Comparison of ENCODE assay signal across 9 cellular contexts in genomic region chr2:1546023-1546591, GRCh38.
DNase-seq lines count a peak whose midpoint lies in the region; ATAC-seq and TF ChIP-seq lines count a peak whose summit lies in the region.
"Had no signal": no experiment of that assay in that cellular context is flagged by ENCODE, and none has a peak within 500 bp of the region (broad histone marks: within the 10 kb centered on the region; RNA-seq: fewer than 3 reads in every experiment).

No MANE protein-coding gene starts in this region.

- no peaks in the 10 kb centered on the region for H3K36me3 Mint-ChIP-seq in HFFc6 (ENCODE audit: low read depth)
- no peaks in the 10 kb centered on the region for H3K36me3 Mint-ChIP-seq in brain
- H3K36me3 Mint-ChIP-seq: T-cell had no signal

- H3K36me3 ChIP-seq in OCI-LY7 (ENCODE audit: insufficient read depth, low read length): no peaks in the 10 kb centered on the region

- DNase-seq in COR-L47 (lab: John Stamatoyannopoulos, UW) (peak; percentile 41), HFFc6 (peak; percentile 42), OCI-LY7 (ENCODE audit: low spot score) (peak; percentile 20), left colon (no peak), stromal cell of bone marrow (ENCODE audit: low read depth) (peak; percentile 25), GOT3 (lab: John Stamatoyannopoulos, UW) (no peak)

- ATAC-seq in left colon (peak; percentile 69), GM19397 (IDR thresholded peaks at IDR 0.05; ENCODE audit: unreplicated experiment) (no peak)
- ATAC-seq: T-cell had no signal

- H3K4me2 ChIP-seq in OCI-LY7 (ENCODE audit: low read length): no peak overlapping the region

- no peak overlapping the region for H3K27ac ChIP-seq in OCI-LY7 (ENCODE audit: low read depth, low read length, poor library complexity, severe bottlenecking)

- H4K20me1 ChIP-seq in OCI-LY7 (ENCODE audit: insufficient read depth, low read length): no peaks in the 10 kb centered on the region

- no TSS peak for BruUV-seq in OCI-LY7 (replicated peaks; lab: Mats Ljungman, UMichigan)

- H3K27me3 Mint-ChIP-seq in HFFc6 (ENCODE audit: insufficient read depth): no peaks in the 10 kb centered on the region
- H3K27me3 Mint-ChIP-seq in brain: peaks cover 5% of the 10 kb centered on the region

- H3K4me3 ChIP-seq in OCI-LY7 (ENCODE audit: low read depth, low read length, poor library complexity, severe bottlenecking): no peak overlapping the region

- no peaks in the 10 kb centered on the region for H3K4me1 ChIP-seq in OCI-LY7 (ENCODE audit: insufficient read depth, low read length, poor library complexity, severe bottlenecking)

- POLR2A ChIA-PET in OCI-LY7 (lab: Charles Lee): no interaction called here

- no peaks in the 10 kb centered on the region for H3K9me3 ChIP-seq in OCI-LY7 (ENCODE audit: low read length)

- H3K4me3 Mint-ChIP-seq in HFFc6: no peak overlapping the region
- no peak overlapping the region for H3K4me3 Mint-ChIP-seq in brain
- H3K4me3 Mint-ChIP-seq: T-cell had no signal

- no peaks in the 10 kb centered on the region for H3K9me2 ChIP-seq in OCI-LY7 (ENCODE audit: insufficient read depth, low read length)

- peaks cover 28% of the 10 kb centered on the region for H3K4me1 Mint-ChIP-seq in HFFc6 (ENCODE audit: low read depth)
- H3K4me1 Mint-ChIP-seq in brain: peaks cover 38% of the 10 kb centered on the region

- no peaks in the 10 kb centered on the region for H3K9me3 Mint-ChIP-seq in HFFc6
- peaks cover 0 to 3% (median 0%) of the 10 kb centered on the region in 5 experiments for H3K9me3 Mint-ChIP-seq in brain
- H3K9me3 Mint-ChIP-seq: T-cell had no signal

- CTCF ChIA-PET in OCI-LY7 (lab: Charles Lee; ENCODE audit: unreplicated experiment): no interaction called here

- H3K79me2 ChIP-seq in OCI-LY7 (ENCODE audit: insufficient read depth, low read depth, low read length): no peaks in the 10 kb centered on the region

- peak; percentile 92 for TF ChIP-seq CTCF in HFFc6 (IDR thresholded peaks at IDR 0.05)
- TF ChIP-seq CTCF in OCI-LY7 (conservative IDR thresholded peaks at IDR 0.05; ENCODE audit: low read length): peak; percentile 81
- TF ChIP-seq CTCF in brain (conservative IDR thresholded peaks at IDR 0.05): peak; percentile 96 to 97

- intact Hi-C loops in OCI-LY7 (cut with micrococcal nuclease; ENCODE audit: unreplicated experiment): loop anchor here (1.0 to 10.0 kb wide), 2 partner anchors 692 to 831 kb away; no protein-coding TSS in a partner anchor
- intact Hi-C loops in left colon (cut with DNase I, micrococcal nuclease): loop anchor here in 1 of 2 donors (10.0 kb wide), 1 partner anchor 691 kb away; no protein-coding TSS in a partner anchor

- H3K27ac Mint-ChIP-seq in HFFc6: no peak overlapping the region
- H3K27ac Mint-ChIP-seq in brain: peak overlapping the region in 2 of 5 experiments; percentile 13 to 63
- H3K27ac Mint-ChIP-seq: T-cell had no signal

- H2AFZ ChIP-seq in OCI-LY7 (ENCODE audit: low read length): no peak overlapping the region

Comparison
In these comparisons a context has a peak if more than half of its experiments do, and no peak if none do; other contexts are left out.
1. DNase-seq: peak in COR-L47 (single experiment), HFFc6 (single experiment), OCI-LY7 (single experiment) and stromal cell of bone marrow (single experiment); none in left colon (0 of 2) and GOT3 (single experiment).
2. Peak in every context shown above with its lines, with median percentiles within 50 percentile points of each other: CTCF ChIP-seq.